Comparison of ENCODE assay signal across 16 cellular contexts in the genomic region with DNA sequence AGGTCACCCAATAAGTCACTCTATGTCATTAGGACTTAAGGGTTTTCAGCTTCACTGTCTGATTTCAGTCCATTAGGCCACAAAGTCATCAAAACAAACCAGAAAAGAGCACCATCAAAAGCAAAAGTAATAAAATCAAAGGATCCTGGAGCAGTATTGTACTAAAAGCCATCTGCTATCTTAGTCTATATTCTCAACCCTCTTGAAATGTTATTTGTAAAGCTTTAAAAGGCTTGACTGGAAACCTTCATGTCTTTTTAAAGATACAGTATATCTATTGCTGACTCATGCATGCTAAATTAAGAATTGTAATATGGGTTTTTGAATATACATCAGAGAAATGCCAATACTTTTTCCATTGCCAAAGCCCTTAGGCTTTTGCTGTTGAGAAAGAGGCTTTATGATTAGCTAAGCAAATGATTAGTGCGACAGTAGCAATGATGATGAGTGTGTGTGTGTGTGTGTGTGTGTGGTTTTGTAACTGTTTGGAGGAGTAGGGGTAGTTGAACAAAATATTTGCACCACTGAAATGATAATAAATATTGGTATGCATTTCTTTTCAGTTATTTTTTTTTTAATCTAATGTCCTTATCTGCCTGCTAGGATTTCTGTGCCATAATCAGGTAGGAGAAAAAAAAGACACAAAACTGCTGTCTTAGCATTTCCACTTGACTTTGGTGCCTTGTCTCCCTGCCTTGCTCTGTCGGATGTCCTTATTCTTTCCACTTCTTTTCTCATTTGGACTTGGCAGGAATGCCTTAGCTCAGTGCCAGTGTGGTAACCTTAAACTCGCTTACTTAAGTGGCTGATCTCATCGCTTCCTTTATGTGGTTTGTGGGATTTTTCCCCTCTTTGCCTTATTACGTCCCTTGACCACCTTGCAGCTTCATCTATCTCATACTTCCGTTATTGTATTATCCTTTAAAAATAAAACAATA.
DNase-seq lines count a peak whose midpoint lies in the region; ATAC-seq, FAIRE-seq and TF ChIP-seq lines count a peak whose summit lies in the region.
"Had no signal": no experiment of that assay in that cellular context is flagged by ENCODE, and none has a peak within 500 bp of the region (broad histone marks: within the 10 kb centered on the region; RNA-seq: fewer than 3 reads in every experiment).

No MANE protein-coding gene starts in this region.

- peaks cover 0 to 7% of the 10 kb centered on the region in 2 donors for H3K4me1 ChIP-seq in right atrium auricular region
- no peaks in the 10 kb centered on the region for H3K4me1 ChIP-seq in foreskin keratinocyte
- H3K4me1 ChIP-seq: colonic mucosa had no signal

- H3K27ac ChIP-seq in right atrium auricular region (no peak overlapping the region), foreskin keratinocyte (no peak overlapping the region)
- no peak overlapping the region for H3K27ac ChIP-seq in CD4-positive, alpha-beta T cell (ENCODE audit: low read depth, low read length)
- H3K27ac ChIP-seq: colonic mucosa had no signal

- H3K4me1 Mint-ChIP-seq in CD4-positive, alpha-beta T cell (ENCODE audit: low read depth), result no peaks in the 10 kb centered on the region
- H3K4me1 Mint-ChIP-seq: naive thymus-derived CD4-positive, alpha-beta T cell had no signal

- H3K27me3 ChIP-seq in right atrium auricular region (no peaks in the 10 kb centered on the region), foreskin keratinocyte (no peaks in the 10 kb centered on the region)
- H3K27me3 ChIP-seq in CD4-positive, alpha-beta T cell (ENCODE audit: control insufficient read depth, insufficient read depth, low read length), result no peaks in the 10 kb centered on the region
- H3K27me3 ChIP-seq: colonic mucosa had no signal

- CTCF ChIA-PET in CD4-positive, alpha-beta T cell (lab: Charles Lee), result no interaction called here

- peaks cover 11% of the 10 kb centered on the region for H3K9me3 Mint-ChIP-seq in CD4-positive, alpha-beta T cell
- H3K9me3 Mint-ChIP-seq: T-helper 2 cell treated with Interferon-gamma antibody and Interleukin-4, amounts not matched to agents 5 μg/mL and 100 μg/mL, for 36 hours had no signal

- no peaks in the 10 kb centered on the region for H3K36me3 ChIP-seq in right atrium auricular region
- H3K36me3 ChIP-seq: colonic mucosa had no signal

- no peak overlapping the region for H3K27ac Mint-ChIP-seq in CD4-positive, alpha-beta T cell
- H3K27ac Mint-ChIP-seq: naive thymus-derived CD4-positive, alpha-beta T cell; T-helper 2 cell treated with Interferon-gamma antibody and Interleukin-4, amounts not matched to agents 5 μg/mL and 100 μg/mL, for 36 hours had no signal

- POLR2A ChIA-PET in CD4-positive, alpha-beta T cell (lab: Charles Lee), result no interaction called here

- H3K4me3 ChIP-seq in right atrium auricular region, result no peak overlapping the region
- H3K4me3 ChIP-seq: colonic mucosa had no signal

- no peaks in the 10 kb centered on the region for H3K9me3 ChIP-seq in right atrium auricular region
- no peaks in the 10 kb centered on the region for H3K9me3 ChIP-seq in CD4-positive, alpha-beta T cell (ENCODE audit: control insufficient read depth, low read length)
- H3K9me3 ChIP-seq: colonic mucosa had no signal

- no peaks in the 10 kb centered on the region for H3K27me3 Mint-ChIP-seq in CD4-positive, alpha-beta T cell
- H3K27me3 Mint-ChIP-seq: naive thymus-derived CD4-positive, alpha-beta T cell had no signal

- ATAC-seq in left ventricle myocardium superior, result peak; percentile 52
- no peak for ATAC-seq in foreskin keratinocyte
- no peak for ATAC-seq in CD4-positive, alpha-beta T cell (ENCODE audit: poor library complexity)
- ATAC-seq in GM19324 (IDR thresholded peaks at IDR 0.05; ENCODE audit: low FRiP score, unreplicated experiment), result no peak
- ATAC-seq: naive thymus-derived CD4-positive, alpha-beta T cell had no signal

- intact Hi-C loops in left ventricle myocardium superior (cut with micrococcal nuclease), result no loop called here
- intact Hi-C loops in CD4-positive, alpha-beta T cell (cut with DNase I, micrococcal nuclease), result no loop called here

- peak; percentile 98 for FAIRE-seq in urothelium cell line (lab: Jason Lieb, UNC)

- H3K4me3 Mint-ChIP-seq in CD4-positive, alpha-beta T cell, result no peak overlapping the region
- H3K4me3 Mint-ChIP-seq: naive thymus-derived CD4-positive, alpha-beta T cell; T-helper 2 cell treated with Interferon-gamma antibody and Interleukin-4, amounts not matched to agents 5 μg/mL and 100 μg/mL, for 36 hours had no signal

- TF ChIP-seq CTCF in right atrium auricular region (IDR thresholded peaks at IDR 0.05) (no peak), foreskin keratinocyte (conservative IDR thresholded peaks at IDR 0.05) (no peak)
- no peak for TF ChIP-seq CTCF in CD4-positive, alpha-beta T cell (IDR thresholded peaks at IDR 0.05)

- no peaks in the 10 kb centered on the region for H3K36me3 Mint-ChIP-seq in CD4-positive, alpha-beta T cell (ENCODE audit: low read depth)
- H3K36me3 Mint-ChIP-seq: naive thymus-derived CD4-positive, alpha-beta T cell had no signal

- no peak for DNase-seq in left ventricle myocardium superior
- DNase-seq in right atrium auricular region (ENCODE audit: low spot score), result no peak
- peak; percentile 38 for DNase-seq in SKM-1 (lab: John Stamatoyannopoulos, UW; ENCODE audit: unreplicated experiment)
- peak; percentile 21 to 47 for DNase-seq in foreskin keratinocyte
- peak; percentile 83 for DNase-seq in urothelium cell line (ENCODE audit: low spot score)
- no peak for DNase-seq in CD4-positive, alpha-beta T cell
- DNase-seq in activated naive CD4-positive, alpha-beta T cell treated with Interleukin-2 at 50 U/mL for 16 hours, result no peak
- DNase-seq: AML-193; colonic mucosa; hippocampal formation; naive thymus-derived CD4-positive, alpha-beta T cell; NCI-H524 treated with DMSO at 0.1 percent for 48 hours; stimulated activated CD4-positive, alpha-beta T cell treated with anti-CD3 and anti-CD28 coated beads, Interleukin-15, amount 100 ng/mL, for 24 hours; stimulated activated naive CD4-positive, alpha-beta T cell treated with Interleukin-2 at 50 U/mL for 16 hours had no signal

Comparison
In these comparisons a context has a peak if more than half of its experiments do, and no peak if none do; other contexts are left out.
1. DNase-seq: peak in SKM-1 (single experiment), foreskin keratinocyte (2 of 2) and urothelium cell line (single experiment); none in left ventricle myocardium superior (single experiment), right atrium auricular region (single experiment), CD4-positive, alpha-beta T cell (0 of 10) and activated naive CD4-positive, alpha-beta T cell treated with Interleukin-2 at 50 U/mL for 16 hours (single experiment).